ENCODE assay signal across 25 cellular contexts in genomic region chr13:43300817-43301216, GRCh38.
DNase-seq lines count a peak whose midpoint lies in the region; ATAC-seq and TF ChIP-seq lines count a peak whose summit lies in the region.
"Had no signal": no experiment of that assay in that cellular context is flagged by ENCODE, and none has a peak within 500 bp of the region (broad histone marks: within the 10 kb centered on the region; RNA-seq: fewer than 3 reads in every experiment).

No MANE protein-coding gene starts in this region.

- POLR2A ChIA-PET in SK-N-SH (lab: Yijun Ruan, JAX) = no interaction called here

- H3K4me2 ChIP-seq in SK-N-SH = no peak overlapping the region
- H3K4me2 ChIP-seq in smooth muscle cell = peak overlapping the region; percentile 5
- H3K4me2 ChIP-seq: BLaER1 treated with 17β-estradiol and CSF1 and Interleukin-3, amounts not matched to agents 10 nM and 100 nM had no signal

- H3K27ac ChIP-seq in SK-N-SH (ENCODE audit: low read depth in 2 of 2, low read length in 1 of 2) (no peak overlapping the region), smooth muscle cell (ENCODE audit: low read depth) (no peak overlapping the region)
- H3K27ac ChIP-seq: 22Rv1; adrenal gland; BLaER1 treated with 17β-estradiol and CSF1 and Interleukin-3, amounts not matched to agents 10 nM and 100 nM; dorsolateral prefrontal cortex; epithelial cell of prostate; right atrium auricular region; upper lobe of left lung had no signal

- CTCF ChIA-PET in SK-N-SH (lab: Yijun Ruan, JAX) = interaction anchor here (6.9 kb wide), 1 partner anchor 503 kb away, joined by 50 read pairs; no protein-coding TSS in a partner anchor

- H3K9ac ChIP-seq in SK-N-SH = no peak overlapping the region
- no peak overlapping the region for H3K9ac ChIP-seq in smooth muscle cell (ENCODE audit: low read depth)
- H3K9ac ChIP-seq: BLaER1 treated with 17β-estradiol and CSF1 and Interleukin-3, amounts not matched to agents 10 nM and 100 nM had no signal

- peaks cover 12% of the 10 kb centered on the region for H3F3A ChIP-seq in SK-N-SH (replicated peaks; ENCODE audit: insufficient read depth)
- H3F3A ChIP-seq in smooth muscle cell (ENCODE audit: low read depth) = no peaks in the 10 kb centered on the region

- no peaks in the 10 kb centered on the region for H3K9me2 ChIP-seq in SK-N-SH

- H2AFZ ChIP-seq in SK-N-SH (ENCODE audit: low read depth) (no peak overlapping the region), smooth muscle cell (ENCODE audit: low read depth) (no peak overlapping the region)

- no peak for TF ChIP-seq EP300 in SK-N-SH (IDR thresholded peaks at IDR 0.05; ENCODE audit: borderline replicate concordance in 1 of 2, low read depth in 1 of 2, low read length in 1 of 2)

- H3K4me1 ChIP-seq in SK-N-SH (ENCODE audit: control insufficient read depth in 1 of 2, insufficient read depth in 2 of 2, low read depth in 1 of 2, low read length in 1 of 2) = peaks cover 13 to 40% of the 10 kb centered on the region in 2 experiments
- H3K4me1 ChIP-seq in smooth muscle cell (ENCODE audit: low read depth) = no peaks in the 10 kb centered on the region

- H3K27ac Mint-ChIP-seq in brain = peak overlapping the region in 3 of 5 experiments; percentile 20 to 89 (median 59)
- H3K27ac Mint-ChIP-seq: activated CD8-positive, alpha-beta T cell treated with anti-CD3 and anti-CD28 coated beads for 36 hours; H9 had no signal

- TF ChIP-seq CTCF in SK-N-SH (IDR thresholded peaks at IDR 0.05) (no peak), brain (conservative IDR thresholded peaks at IDR 0.05) (no peak), fibroblast of pulmonary artery (IDR thresholded peaks at IDR 0.05; ENCODE audit: low read length, missing control alignments) (no peak), smooth muscle cell (IDR thresholded peaks at IDR 0.05; ENCODE audit: borderline replicate concordance, insufficient read depth, poor library complexity, severe bottlenecking) (no peak)

- H3K9me3 Mint-ChIP-seq in brain = no peaks in the 10 kb centered on the region
- H3K9me3 Mint-ChIP-seq: activated CD8-positive, alpha-beta T cell treated with anti-CD3 and anti-CD28 coated beads for 36 hours; H9 had no signal

- H3K27me3 Mint-ChIP-seq in brain = peaks cover 3% of the 10 kb centered on the region

- H4K20me1 ChIP-seq in SK-N-SH (ENCODE audit: insufficient read depth) = no peaks in the 10 kb centered on the region
- no peaks in the 10 kb centered on the region for H4K20me1 ChIP-seq in smooth muscle cell (ENCODE audit: low read depth)
- H4K20me1 ChIP-seq: BLaER1 treated with 17β-estradiol and CSF1 and Interleukin-3, amounts not matched to agents 10 nM and 100 nM had no signal

- DNase-seq in SK-N-SH (no peak), fibroblast of pulmonary artery (ENCODE audit: low read depth) (peak; percentile 48), smooth muscle cell (lab: John Stamatoyannopoulos, UW; ENCODE audit: unreplicated experiment) (no peak), SKM-1 treated with dmso at 0.1 percent for 144 hours (lab: John Stamatoyannopoulos, UW; ENCODE audit: unreplicated experiment) (no peak)
- DNase-seq in stimulated activated CD4-positive, alpha-beta T cell treated with anti-CD3 and anti-CD28 coated beads, Interleukin-15, amount 100 ng/mL, for 24 hours = no peak
- DNase-seq: activated CD8-positive, alpha-beta T cell treated with anti-CD3 and anti-CD28 coated beads for 36 hours; activated T-cell treated with anti-CD3 and anti-CD28 coated beads for 4 hours; adrenal gland; Calu3; caudate nucleus; dorsolateral prefrontal cortex; H9; NCI-H774; occipital lobe; stimulated activated CD8-positive, alpha-beta memory T cell treated with anti-CD3 and anti-CD28 coated beads, Interleukin-4, amount 100 ng/mL, for 48 hours; upper lobe of left lung had no signal

- peaks cover 21% of the 10 kb centered on the region for H3K36me3 Mint-ChIP-seq in brain

- ATAC-seq in SK-N-SH treated with all-trans-retinoic acid at 6 μM for 48 hours (peak; percentile 11; the same call in 1 of the 3 replicates), HG03175 (IDR thresholded peaks at IDR 0.05; ENCODE audit: unreplicated experiment) (no peak)
- ATAC-seq: activated CD4-positive, CD25-positive, alpha-beta regulatory T cell treated with anti-CD3 and anti-CD28 coated beads, Interleukin-2, amount 50 U/mL, for 24 hours; activated CD8-positive, alpha-beta T cell treated with anti-CD3 and anti-CD28 coated beads for 36 hours; K562 had no signal

- H3K4me1 Mint-ChIP-seq in brain = peaks cover 87% of the 10 kb centered on the region

- no peaks in the 10 kb centered on the region for H3K9me3 ChIP-seq in SK-N-SH
- no peaks in the 10 kb centered on the region for H3K9me3 ChIP-seq in smooth muscle cell (replicated peaks; ENCODE audit: low read depth)
- H3K9me3 ChIP-seq: adrenal gland; BLaER1 treated with 17β-estradiol and CSF1 and Interleukin-3, amounts not matched to agents 10 nM and 100 nM; right atrium auricular region; upper lobe of left lung had no signal

- H3K79me2 ChIP-seq in SK-N-SH (ENCODE audit: insufficient read depth) (no peaks in the 10 kb centered on the region), smooth muscle cell (ENCODE audit: low read depth) (no peaks in the 10 kb centered on the region)

- H3K4me3 ChIP-seq in SK-N-SH (ENCODE audit: low read depth in 2 of 2, low read length in 1 of 2) = no peak overlapping the region
- no peak overlapping the region for H3K4me3 ChIP-seq in fibroblast of pulmonary artery (replicated peaks; ENCODE audit: low read depth, low read length)
- H3K4me3 ChIP-seq in smooth muscle cell = no peak overlapping the region
- H3K4me3 ChIP-seq: adrenal gland; BLaER1 treated with 17β-estradiol and CSF1 and Interleukin-3, amounts not matched to agents 10 nM and 100 nM; dorsolateral prefrontal cortex; K562; right atrium auricular region; upper lobe of left lung had no signal

- H3K36me3 ChIP-seq in SK-N-SH (replicated peaks in 1 of 2; ENCODE audit: control insufficient read depth in 1 of 2, insufficient read depth in 2 of 2, low read length in 1 of 2) (no peaks in the 10 kb centered on the region), smooth muscle cell (ENCODE audit: low read depth) (no peaks in the 10 kb centered on the region)
- H3K36me3 ChIP-seq: adrenal gland; BLaER1 treated with 17β-estradiol and CSF1 and Interleukin-3, amounts not matched to agents 10 nM and 100 nM; right atrium auricular region; upper lobe of left lung had no signal

- H3K4me3 Mint-ChIP-seq in brain = peak overlapping the region in 1 of 5 experiments; percentile 8
- H3K4me3 Mint-ChIP-seq: activated CD8-positive, alpha-beta T cell treated with anti-CD3 and anti-CD28 coated beads for 36 hours; H9 had no signal

- WGBS in SK-N-SH (ENCODE audit: low lambda C conversion rate) = 67% methylated on average over 2 of the region's 2 CpGs
- WGBS in smooth muscle cell (ENCODE audit: low lambda C conversion rate) = 25% methylated on average over 2 of the region's 2 CpGs

- no peak for TF ChIP-seq RAD21 in SK-N-SH (IDR thresholded peaks at IDR 0.05; ENCODE audit: low read length)

- no peaks in the 10 kb centered on the region for H3K27me3 ChIP-seq in SK-N-SH (ENCODE audit: insufficient read depth)
- no peaks in the 10 kb centered on the region for H3K27me3 ChIP-seq in smooth muscle cell (ENCODE audit: low read depth)
- H3K27me3 ChIP-seq: adrenal gland; BLaER1 treated with 17β-estradiol and CSF1 and Interleukin-3, amounts not matched to agents 10 nM and 100 nM; dorsolateral prefrontal cortex; right atrium auricular region; upper lobe of left lung had no signal

TF ChIP-seq in SK-N-SH treated with all-trans-retinoic acid at 6 μM for 48 hours, 23 proteins besides CTCF, POLR2A, EP300 and RAD21:
- TF ChIP-seq SNAI2 (CRISPR knock-in tag; IDR thresholded peaks at IDR 0.05) = no peak

TF ChIP-seq in SK-N-SH, 30 proteins besides CTCF, POLR2A, EP300 and RAD21 (continues in another document):
- TF ChIP-seq YY1 (IDR thresholded peaks at IDR 0.05; ENCODE audit: low read depth) = no peak
- TF ChIP-seq, protein P1, sequence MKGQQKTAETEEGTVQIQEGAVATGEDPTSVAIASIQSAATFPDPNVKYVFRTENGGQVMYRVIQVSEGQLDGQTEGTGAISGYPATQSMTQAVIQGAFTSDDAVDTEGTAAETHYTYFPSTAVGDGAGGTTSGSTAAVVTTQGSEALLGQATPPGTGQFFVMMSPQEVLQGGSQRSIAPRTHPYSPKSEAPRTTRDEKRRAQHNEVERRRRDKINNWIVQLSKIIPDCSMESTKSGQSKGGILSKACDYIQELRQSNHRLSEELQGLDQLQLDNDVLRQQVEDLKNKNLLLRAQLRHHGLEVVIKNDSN (IDR thresholded peaks at IDR 0.05; ENCODE audit: borderline replicate concordance, low read depth) = no peak
- TF ChIP-seq TEAD4 (IDR thresholded peaks at IDR 0.05; ENCODE audit: borderline replicate concordance, insufficient read depth) = no peak
- no peak for TF ChIP-seq REST (IDR thresholded peaks at IDR 0.05; ENCODE audit: low read depth, low read length)
- TF ChIP-seq MEF2A (IDR thresholded peaks at IDR 0.05; ENCODE audit: borderline replicate concordance, low read depth) = no peak
